ENCODE assay signal across 11 cellular contexts in genomic region chr5:38756068-38756467, GRCh38.
DNase-seq lines count a peak whose midpoint lies in the region; ATAC-seq lines count a peak whose summit lies in the region.
"Had no signal": no experiment of that assay in that cellular context is flagged by ENCODE, and none has a peak within 500 bp of the region (broad histone marks: within the 10 kb centered on the region; RNA-seq: fewer than 3 reads in every experiment).

No MANE protein-coding gene starts in this region.

- no peaks in the 10 kb centered on the region for H3K36me3 ChIP-seq in SJSA1
- no peaks in the 10 kb centered on the region for H3K36me3 ChIP-seq in mesenchymal stem cell (ENCODE audit: control insufficient read depth in 1 of 2, insufficient read depth in 2 of 2, low read depth in 1 of 2, low read length in 2 of 2)

- H2BK12ac ChIP-seq in mesenchymal stem cell (ENCODE audit: low read length in 2 of 2) = peak overlapping the region; percentile 38 to 39

- 91% methylated on average over 3 of the region's 3 CpGs for WGBS in mesenchymal stem cell

- H3K4me3 ChIP-seq in SJSA1 (no peak overlapping the region), mesenchymal stem cell (ENCODE audit: insufficient read depth in 1 of 2, low read depth in 1 of 2, low read length in 2 of 2) (peak overlapping the region in 1 of 2 experiments; percentile 9)
- H3K4me3 ChIP-seq: GM12878 had no signal

- no peak overlapping the region for H3K4ac ChIP-seq in mesenchymal stem cell (ENCODE audit: low read depth in 1 of 2, low read length in 2 of 2)

- no peak overlapping the region for H3K18ac ChIP-seq in mesenchymal stem cell (ENCODE audit: low read depth in 1 of 2, low read length in 2 of 2)

- no peak overlapping the region for H2BK15ac ChIP-seq in mesenchymal stem cell (ENCODE audit: low read depth, poor library complexity, severe bottlenecking)

- peak overlapping the region; percentile 36 for H3K27ac ChIP-seq in SJSA1
- no peak overlapping the region for H3K27ac ChIP-seq in mesenchymal stem cell (ENCODE audit: low read length, poor library complexity, severe bottlenecking)

- H2AFZ ChIP-seq in mesenchymal stem cell (ENCODE audit: low read depth, low read length) = no peak overlapping the region

- DNase-seq in DMS53 (lab: John Stamatoyannopoulos, UW) (peak; percentile 45), HCEC 1CT (peak; percentile 28), SJSA1 (ENCODE audit: low read depth in 1 of 2, low spot score in 2 of 2) (peak in 1 of 2 experiments; percentile 28), mesenchymal stem cell (no peak), D341Med (ENCODE audit: low spot score) (no peak)
- DNase-seq: CD8-positive, alpha-beta T cell; COR-L47; KG1 had no signal

- H3K9me3 ChIP-seq in SJSA1 (replicated peaks) = no peaks in the 10 kb centered on the region
- no peaks in the 10 kb centered on the region for H3K9me3 ChIP-seq in mesenchymal stem cell (ENCODE audit: control insufficient read depth, low read length)

- no peak overlapping the region for H3K14ac ChIP-seq in mesenchymal stem cell (ENCODE audit: low read length in 2 of 2)

- no peaks in the 10 kb centered on the region for H3K79me1 ChIP-seq in mesenchymal stem cell (replicated peaks; ENCODE audit: low read length, poor library complexity, severe bottlenecking)

- H4K8ac ChIP-seq in mesenchymal stem cell (ENCODE audit: low read length) = no peak overlapping the region

- no peak overlapping the region for H3K23ac ChIP-seq in mesenchymal stem cell (ENCODE audit: low read length in 2 of 2)

- no peak overlapping the region for H3K9ac ChIP-seq in mesenchymal stem cell (ENCODE audit: low read length)

- no peak overlapping the region for H2AK5ac ChIP-seq in mesenchymal stem cell (ENCODE audit: low read length, severe bottlenecking)

- H3K4me1 ChIP-seq in SJSA1 (replicated peaks) (peaks cover 48% of the 10 kb centered on the region), mesenchymal stem cell (ENCODE audit: control insufficient read depth, insufficient read depth, low read depth, low read length) (peaks cover 4% of the 10 kb centered on the region)

- H2BK120ac ChIP-seq in mesenchymal stem cell (ENCODE audit: low read depth, low read length) = no peak overlapping the region

- H3K4me2 ChIP-seq in mesenchymal stem cell (ENCODE audit: low read length, poor library complexity, severe bottlenecking) = no peak overlapping the region

- ATAC-seq in GM21825 (IDR thresholded peaks at IDR 0.05; ENCODE audit: unreplicated experiment) (no peak), GM18858 (IDR thresholded peaks at IDR 0.05; ENCODE audit: unreplicated experiment) (no peak)
- ATAC-seq: CD8-positive, alpha-beta T cell; GM12878 had no signal

- peak overlapping the region; percentile 70 for H4K91ac ChIP-seq in mesenchymal stem cell (ENCODE audit: low read length)

- no peak overlapping the region for H2BK5ac ChIP-seq in mesenchymal stem cell (ENCODE audit: low read depth, low read length, poor library complexity, severe bottlenecking)

- H3K27me3 ChIP-seq in SJSA1 (replicated peaks) = no peaks in the 10 kb centered on the region
- H3K27me3 ChIP-seq in mesenchymal stem cell (ENCODE audit: control insufficient read depth in 1 of 2, insufficient read depth in 1 of 2, low read length in 2 of 2) = no peaks in the 10 kb centered on the region

Comparison
In these comparisons a context has a peak if more than half of its experiments do, and no peak if none do; other contexts are left out.
1. DNase-seq: peak in DMS53 (single experiment) and HCEC 1CT (single experiment); none in mesenchymal stem cell (single experiment) and D341Med (single experiment).